11 cellular contexts compared by ENCODE assay signal in genomic region chr18:39414009-39414700, GRCh38.
A peak's percentile ranks its signal among the peaks of the same experiment; 100 is the strongest.
DNase-seq lines count a peak whose midpoint lies in the region; ATAC-seq and TF ChIP-seq lines count a peak whose summit lies in the region.
"Had no signal": no experiment of that assay in that cellular context is flagged by ENCODE, and none has a peak within 500 bp of the region (broad histone marks: within the 10 kb centered on the region; RNA-seq: fewer than 3 reads in every experiment).

No MANE protein-coding gene starts in this region.

- no peak overlapping the region for H3K27ac Mint-ChIP-seq in activated naive CD4-positive, alpha-beta T cell treated with anti-CD3 and anti-CD28 coated beads, Interleukin-2, amount 50 U/mL, for 72 hours

- no peak for DNase-seq in activated naive CD4-positive, alpha-beta T cell treated with anti-CD3 and anti-CD28 coated beads, Interleukin-2, amount 50 U/mL, for 72 hours (ENCODE audit: low spot score in 2 of 2)
- no peak for DNase-seq in activated naive CD4-positive, alpha-beta T cell (lab: John Stamatoyannopoulos, UW)
- DNase-seq in RPMI7951 (ENCODE audit: low read depth), result peak; percentile 38
- peak; percentile 37 for DNase-seq in glomerular endothelial cell (ENCODE audit: extremely low read depth, low read depth, low spot score)
- DNase-seq in NCI-H446 (lab: John Stamatoyannopoulos, UW), result no peak
- DNase-seq in activated CD8-positive, alpha-beta memory T cell treated with anti-CD3 and anti-CD28 coated beads for 24 hours, result no peak
- no peak for DNase-seq in stimulated activated CD4-positive, alpha-beta T cell treated with anti-CD3 and anti-CD28 coated beads, Interleukin-4, amount 100 ng/mL, for 1 hour
- DNase-seq: central memory CD4-positive, alpha-beta T cell; glutamatergic neuron; NCI-H187 treated with DMSO at 0.1 percent for 48 hours had no signal

- no peak for TF ChIP-seq POLR2A in GM18505 (IDR thresholded peaks at IDR 0.05; ENCODE audit: borderline replicate concordance, extremely low read depth, insufficient read depth, insufficient read length)

- H3K36me3 Mint-ChIP-seq in activated naive CD4-positive, alpha-beta T cell treated with anti-CD3 and anti-CD28 coated beads, Interleukin-2, amount 50 U/mL, for 72 hours, result no peaks in the 10 kb centered on the region

- peak; percentile 94 to 99 for ATAC-seq in activated naive CD4-positive, alpha-beta T cell treated with anti-CD3 and anti-CD28 coated beads, Interleukin-2, amount 50 U/mL, for 72 hours
- no peak for ATAC-seq in GM18505 (IDR thresholded peaks at IDR 0.05; ENCODE audit: unreplicated experiment)

- peaks cover 13 to 19% of the 10 kb centered on the region in 2 donors for H3K9me3 Mint-ChIP-seq in activated naive CD4-positive, alpha-beta T cell treated with anti-CD3 and anti-CD28 coated beads, Interleukin-2, amount 50 U/mL, for 72 hours

Comparison
In these comparisons a context has a peak if more than half of its experiments do, and no peak if none do; other contexts are left out.
1. DNase-seq: peak in RPMI7951 (single experiment) and glomerular endothelial cell (single experiment); none in activated naive CD4-positive, alpha-beta T cell treated with anti-CD3 and anti-CD28 coated beads, Interleukin-2, amount 50 U/mL, for 72 hours (0 of 2), activated naive CD4-positive, alpha-beta T cell (0 of 4), NCI-H446 (0 of 2), activated CD8-positive, alpha-beta memory T cell treated with anti-CD3 and anti-CD28 coated beads for 24 hours (single experiment) and stimulated activated CD4-positive, alpha-beta T cell treated with anti-CD3 and anti-CD28 coated beads, Interleukin-4, amount 100 ng/mL, for 1 hour (single experiment).